In genomic region chr2:196205891-196206408, GRCh38 we compare ENCODE assay signal across 16 cellular contexts. TPM values are rescaled to one million over a fixed set of nuclear protein-coding genes. Genes with fewer than 3 reads are reported as not detected.
DNase-seq lines count a peak whose midpoint lies in the region; ATAC-seq and TF ChIP-seq lines count a peak whose summit lies in the region.
"Had no signal": no experiment of that assay in that cellular context is flagged by ENCODE, and none has a peak within 500 bp of the region (broad histone marks: within the 10 kb centered on the region; RNA-seq: fewer than 3 reads in every experiment).

No MANE protein-coding gene starts in this region.

- H3K27me3 Mint-ChIP-seq in activated CD4-positive, alpha-beta T cell treated with anti-CD3 and anti-CD28 coated beads for 36 hours, result no peaks in the 10 kb centered on the region
- H3K27me3 Mint-ChIP-seq: stimulated activated naive CD8-positive, alpha-beta T cell treated with anti-CD3 and anti-CD28 coated beads, Interleukin-15, amount 100 ng/mL, for 72 hours had no signal

- DNase-seq in activated CD4-positive, alpha-beta T cell treated with anti-CD3 and anti-CD28 coated beads for 36 hours, result no peak
- DNase-seq in activated CD4-positive, alpha-beta T cell treated with anti-CD3 and anti-CD28 coated beads, Interleukin-2, amount 50 U/mL, for 4 hours, result no peak
- peak in 1 of 2 donors; percentile 14 for DNase-seq in heart right ventricle
- DNase-seq in tibial nerve (ENCODE audit: low spot score in 2 of 2), result peak in 1 of 2 donors; percentile 72
- no peak for DNase-seq in epidermal melanocyte (ENCODE audit: insufficient read length, low spot score)
- DNase-seq in GOT3 (lab: John Stamatoyannopoulos, UW), result no peak
- DNase-seq: ACHN; activated T-cell treated with anti-CD3 and anti-CD28 coated beads, Interleukin-2, amount 50 U/mL, for 72 hours; left colon; stimulated activated CD4-positive, alpha-beta T cell treated with anti-CD3 and anti-CD28 coated beads, Interleukin-4, amount 100 ng/mL, for 1 hour; stimulated activated naive CD8-positive, alpha-beta T cell treated with anti-CD3 and anti-CD28 coated beads, Interleukin-15, amount 100 ng/mL, for 72 hours had no signal

- H3K27ac Mint-ChIP-seq in activated CD4-positive, alpha-beta T cell treated with anti-CD3 and anti-CD28 coated beads for 36 hours, result peak overlapping the region; percentile 35
- H3K27ac Mint-ChIP-seq: stimulated activated naive CD8-positive, alpha-beta T cell treated with anti-CD3 and anti-CD28 coated beads, Interleukin-15, amount 100 ng/mL, for 72 hours had no signal

- H3K9me3 ChIP-seq in heart right ventricle, result no peaks in the 10 kb centered on the region
- no peaks in the 10 kb centered on the region for H3K9me3 ChIP-seq in tibial nerve

- no peak for TF ChIP-seq POLR2A in tibial nerve (IDR thresholded peaks at IDR 0.05)

- TF ChIP-seq CTCF in VCaP (conservative IDR thresholded peaks at IDR 0.05) (no peak), heart right ventricle (IDR thresholded peaks at IDR 0.05) (no peak), tibial nerve (IDR thresholded peaks at IDR 0.05) (no peak)

- H3K27me3 ChIP-seq in heart right ventricle (no peaks in the 10 kb centered on the region), tibial nerve (no peaks in the 10 kb centered on the region)
- H3K27me3 ChIP-seq: cardiac muscle cell had no signal

- H3K4me3 Mint-ChIP-seq in activated CD4-positive, alpha-beta T cell treated with anti-CD3 and anti-CD28 coated beads for 36 hours, result no peak overlapping the region

- H3K36me3 ChIP-seq in heart right ventricle (peaks cover 0 to 32% (median 0%) of the 10 kb centered on the region in 9 donors), tibial nerve (no peaks in the 10 kb centered on the region)
- H3K36me3 ChIP-seq: cardiac muscle cell had no signal

- peaks cover 9% of the 10 kb centered on the region for H3K36me3 Mint-ChIP-seq in activated CD4-positive, alpha-beta T cell treated with anti-CD3 and anti-CD28 coated beads for 36 hours (ENCODE audit: low read depth)

- H3K9me3 Mint-ChIP-seq in activated CD4-positive, alpha-beta T cell treated with anti-CD3 and anti-CD28 coated beads for 36 hours (ENCODE audit: low read depth), result peaks cover 2% of the 10 kb centered on the region
- H3K9me3 Mint-ChIP-seq: stimulated activated naive CD8-positive, alpha-beta T cell treated with anti-CD3 and anti-CD28 coated beads, Interleukin-15, amount 100 ng/mL, for 72 hours had no signal

- peak overlapping the region; percentile 72 for H3K27ac ChIP-seq in VCaP
- H3K27ac ChIP-seq in heart right ventricle, result peak overlapping the region in 3 of 10 donors; percentile 12 to 29 (median 14)
- peak overlapping the region in 2 of 4 donors; percentile 23 to 69 for H3K27ac ChIP-seq in tibial nerve
- H3K27ac ChIP-seq: cardiac muscle cell, parathyroid adenoma had no signal

- TF ChIP-seq EP300 in tibial nerve (IDR thresholded peaks at IDR 0.05), result peak; percentile 24 to 92

- intact Hi-C loops in activated CD4-positive, alpha-beta T cell treated with anti-CD3 and anti-CD28 coated beads for 36 hours (cut with DNase I, micrococcal nuclease), result no loop called here
- intact Hi-C loops in heart right ventricle (cut with DNase I), result no loop called here

- H3K4me3 ChIP-seq in heart right ventricle (no peak overlapping the region), tibial nerve (no peak overlapping the region)
- H3K4me3 ChIP-seq: cardiac muscle cell had no signal

- CTCF ChIA-PET in activated CD4-positive, alpha-beta T cell treated with anti-CD3 and anti-CD28 coated beads for 36 hours (lab: Charles Lee), result interaction anchor here (0.6 to 2.8 kb wide), 9 partner anchors 10 to 138 kb away, joined by 3 to 10 read pairs (median 5); partner anchors contain the start of gene DNAH7

- peaks cover 45% of the 10 kb centered on the region for H3K4me1 Mint-ChIP-seq in activated CD4-positive, alpha-beta T cell treated with anti-CD3 and anti-CD28 coated beads for 36 hours

- no peak for ATAC-seq in activated CD4-positive, alpha-beta T cell treated with anti-CD3 and anti-CD28 coated beads for 36 hours
- ATAC-seq in heart right ventricle, result peak in 7 of 8 donors; percentile 39 to 86 (median 70)
- no peak for ATAC-seq in GM19397 (IDR thresholded peaks at IDR 0.05; ENCODE audit: unreplicated experiment)
- ATAC-seq: esophagus mucosa; left colon; stimulated activated naive CD8-positive, alpha-beta T cell treated with anti-CD3 and anti-CD28 coated beads, Interleukin-15, amount 100 ng/mL, for 72 hours had no signal

- POLR2A ChIA-PET in activated CD4-positive, alpha-beta T cell treated with anti-CD3 and anti-CD28 coated beads for 36 hours (lab: Charles Lee), result interaction anchor here (0.7 to 1.3 kb wide), 2 partner anchors 54 to 721 kb away, joined by 3 to 4 read pairs; no protein-coding TSS in a partner anchor

- H3K4me1 ChIP-seq in heart right ventricle (peaks cover 0 to 43% (median 16%) of the 10 kb centered on the region in 9 donors), tibial nerve (peaks cover 0 to 23% (median 6%) of the 10 kb centered on the region in 4 donors)
- H3K4me1 ChIP-seq: parathyroid adenoma had no signal

RNA-seq across cellular contexts. Expression of gene STK17B, which starts 34.6 kb away (rescaled TPM):
- total RNA-seq in activated CD4-positive, alpha-beta T cell treated with anti-CD3 and anti-CD28 coated beads for 36 hours, result 100 to 1,000 TPM; 159 to 178 TPM
- 10 to 100 TPM in 1 of 10 donors, 1 to 10 TPM in 9; 2.6 to 20.4 (median 4.4) TPM for total RNA-seq in heart right ventricle
- polyA plus RNA-seq in heart right ventricle, result 1 to 10 TPM; 2.0 TPM
- total RNA-seq in tibial nerve, result 10 to 100 TPM; 35.1 to 73.9 (median 45.4) TPM

Comparison
In these comparisons a context has a peak if more than half of its experiments do, and no peak if none do; other contexts are left out.
1. ATAC-seq: peak in heart right ventricle (7 of 8); none in activated CD4-positive, alpha-beta T cell treated with anti-CD3 and anti-CD28 coated beads for 36 hours (single experiment) and GM19397 (single experiment).